In genomic region chr16:48535369-48535787, GRCh38 we compare ENCODE assay signal across 1 cellular context.
TF ChIP-seq lines count a peak whose summit lies in the region.

No MANE protein-coding gene starts in this region.

TF ChIP-seq in WTC11, 78 proteins besides CTCF, POLR2A, EP300 and RAD21 (continued from another document):
- TF ChIP-seq, protein P1, sequence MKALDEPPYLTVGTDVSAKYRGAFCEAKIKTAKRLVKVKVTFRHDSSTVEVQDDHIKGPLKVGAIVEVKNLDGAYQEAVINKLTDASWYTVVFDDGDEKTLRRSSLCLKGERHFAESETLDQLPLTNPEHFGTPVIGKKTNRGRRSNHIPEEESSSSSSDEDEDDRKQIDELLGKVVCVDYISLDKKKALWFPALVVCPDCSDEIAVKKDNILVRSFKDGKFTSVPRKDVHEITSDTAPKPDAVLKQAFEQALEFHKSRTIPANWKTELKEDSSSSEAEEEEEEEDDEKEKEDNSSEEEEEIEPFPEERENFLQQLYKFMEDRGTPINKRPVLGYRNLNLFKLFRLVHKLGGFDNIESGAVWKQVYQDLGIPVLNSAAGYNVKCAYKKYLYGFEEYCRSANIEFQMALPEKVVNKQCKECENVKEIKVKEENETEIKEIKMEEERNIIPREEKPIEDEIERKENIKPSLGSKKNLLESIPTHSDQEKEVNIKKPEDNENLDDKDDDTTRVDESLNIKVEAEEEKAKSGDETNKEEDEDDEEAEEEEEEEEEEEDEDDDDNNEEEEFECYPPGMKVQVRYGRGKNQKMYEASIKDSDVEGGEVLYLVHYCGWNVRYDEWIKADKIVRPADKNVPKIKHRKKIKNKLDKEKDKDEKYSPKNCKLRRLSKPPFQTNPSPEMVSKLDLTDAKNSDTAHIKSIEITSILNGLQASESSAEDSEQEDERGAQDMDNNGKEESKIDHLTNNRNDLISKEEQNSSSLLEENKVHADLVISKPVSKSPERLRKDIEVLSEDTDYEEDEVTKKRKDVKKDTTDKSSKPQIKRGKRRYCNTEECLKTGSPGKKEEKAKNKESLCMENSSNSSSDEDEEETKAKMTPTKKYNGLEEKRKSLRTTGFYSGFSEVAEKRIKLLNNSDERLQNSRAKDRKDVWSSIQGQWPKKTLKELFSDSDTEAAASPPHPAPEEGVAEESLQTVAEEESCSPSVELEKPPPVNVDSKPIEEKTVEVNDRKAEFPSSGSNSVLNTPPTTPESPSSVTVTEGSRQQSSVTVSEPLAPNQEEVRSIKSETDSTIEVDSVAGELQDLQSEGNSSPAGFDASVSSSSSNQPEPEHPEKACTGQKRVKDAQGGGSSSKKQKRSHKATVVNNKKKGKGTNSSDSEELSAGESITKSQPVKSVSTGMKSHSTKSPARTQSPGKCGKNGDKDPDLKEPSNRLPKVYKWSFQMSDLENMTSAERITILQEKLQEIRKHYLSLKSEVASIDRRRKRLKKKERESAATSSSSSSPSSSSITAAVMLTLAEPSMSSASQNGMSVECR (CRISPR knock-in tag; IDR thresholded peaks at IDR 0.05; ENCODE audit: borderline replicate concordance): no peak
- TF ChIP-seq NR2C2 (CRISPR knock-in tag; IDR thresholded peaks at IDR 0.05): no peak
- TF ChIP-seq ZNF263 (CRISPR knock-in tag; IDR thresholded peaks at IDR 0.05; ENCODE audit: low read depth): no peak
- no peak for TF ChIP-seq ZNF138 (CRISPR knock-in tag; conservative IDR thresholded peaks at IDR 0.05)
- TF ChIP-seq GABPB1 (CRISPR knock-in tag; IDR thresholded peaks at IDR 0.05): no peak
- TF ChIP-seq MYBL2 (CRISPR knock-in tag; IDR thresholded peaks at IDR 0.05): no peak
- TF ChIP-seq, protein P2, sequence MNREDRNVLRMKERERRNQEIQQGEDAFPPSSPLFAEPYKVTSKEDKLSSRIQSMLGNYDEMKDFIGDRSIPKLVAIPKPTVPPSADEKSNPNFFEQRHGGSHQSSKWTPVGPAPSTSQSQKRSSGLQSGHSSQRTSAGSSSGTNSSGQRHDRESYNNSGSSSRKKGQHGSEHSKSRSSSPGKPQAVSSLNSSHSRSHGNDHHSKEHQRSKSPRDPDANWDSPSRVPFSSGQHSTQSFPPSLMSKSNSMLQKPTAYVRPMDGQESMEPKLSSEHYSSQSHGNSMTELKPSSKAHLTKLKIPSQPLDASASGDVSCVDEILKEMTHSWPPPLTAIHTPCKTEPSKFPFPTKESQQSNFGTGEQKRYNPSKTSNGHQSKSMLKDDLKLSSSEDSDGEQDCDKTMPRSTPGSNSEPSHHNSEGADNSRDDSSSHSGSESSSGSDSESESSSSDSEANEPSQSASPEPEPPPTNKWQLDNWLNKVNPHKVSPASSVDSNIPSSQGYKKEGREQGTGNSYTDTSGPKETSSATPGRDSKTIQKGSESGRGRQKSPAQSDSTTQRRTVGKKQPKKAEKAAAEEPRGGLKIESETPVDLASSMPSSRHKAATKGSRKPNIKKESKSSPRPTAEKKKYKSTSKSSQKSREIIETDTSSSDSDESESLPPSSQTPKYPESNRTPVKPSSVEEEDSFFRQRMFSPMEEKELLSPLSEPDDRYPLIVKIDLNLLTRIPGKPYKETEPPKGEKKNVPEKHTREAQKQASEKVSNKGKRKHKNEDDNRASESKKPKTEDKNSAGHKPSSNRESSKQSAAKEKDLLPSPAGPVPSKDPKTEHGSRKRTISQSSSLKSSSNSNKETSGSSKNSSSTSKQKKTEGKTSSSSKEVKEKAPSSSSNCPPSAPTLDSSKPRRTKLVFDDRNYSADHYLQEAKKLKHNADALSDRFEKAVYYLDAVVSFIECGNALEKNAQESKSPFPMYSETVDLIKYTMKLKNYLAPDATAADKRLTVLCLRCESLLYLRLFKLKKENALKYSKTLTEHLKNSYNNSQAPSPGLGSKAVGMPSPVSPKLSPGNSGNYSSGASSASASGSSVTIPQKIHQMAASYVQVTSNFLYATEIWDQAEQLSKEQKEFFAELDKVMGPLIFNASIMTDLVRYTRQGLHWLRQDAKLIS (CRISPR knock-in tag; IDR thresholded peaks at IDR 0.05; ENCODE audit: borderline replicate concordance): no peak
- no peak for TF ChIP-seq TEAD1 (CRISPR knock-in tag; IDR thresholded peaks at IDR 0.05)
